ENCODE assay signal across 1 cellular context in genomic region chr17:80277751-80278671, GRCh38.
TF ChIP-seq lines count a peak whose summit lies in the region.

No MANE protein-coding gene starts in this region.

TF ChIP-seq in SK-N-SH, 30 proteins besides CTCF, POLR2A, EP300 and RAD21 (continued from another document):
- TF ChIP-seq SMC3 (IDR thresholded peaks at IDR 0.05; ENCODE audit: low read depth, low read length) (no peak), POLR2AphosphoS5 (IDR thresholded peaks at IDR 0.05; ENCODE audit: low read depth, low read length) (no peak)
